In the genomic region with DNA sequence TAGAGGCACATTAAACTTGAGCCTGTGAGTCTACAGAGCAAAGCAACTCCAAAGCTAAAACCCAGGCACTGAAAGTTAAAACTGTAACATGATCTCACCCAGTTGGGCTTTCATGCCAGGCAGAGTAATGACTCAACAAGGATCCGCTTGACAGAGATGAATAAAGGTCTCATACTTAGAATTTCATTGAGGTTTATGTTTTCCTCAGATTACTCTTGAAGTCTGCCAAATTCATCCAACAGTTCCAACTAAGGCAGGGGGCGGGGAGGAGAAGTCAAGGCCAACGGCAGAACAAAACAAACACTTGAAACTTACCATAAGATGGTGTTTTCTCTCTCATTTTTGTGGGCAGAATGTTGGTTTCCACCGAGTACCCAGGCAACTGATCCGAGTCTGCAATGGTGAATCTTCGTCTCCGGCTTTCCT, we compare ENCODE assay signal across 8 cellular contexts. TPM values are rescaled to one million over a fixed set of nuclear protein-coding genes. Genes with fewer than 3 reads are reported as not detected.
DNase-seq lines count a peak whose midpoint lies in the region; ATAC-seq, FAIRE-seq and TF ChIP-seq lines count a peak whose summit lies in the region.

No MANE protein-coding gene starts in this region.

- H3K9ac ChIP-seq in muscle layer of colon (ENCODE audit: low read length): peak overlapping the region; percentile 30

- H3K9me3 ChIP-seq in A549: no peaks in the 10 kb centered on the region
- no peaks in the 10 kb centered on the region for H3K9me3 ChIP-seq in muscle layer of colon (ENCODE audit: low read length)

- CTCF ChIA-PET in A549 (lab: Yijun Ruan, JAX): interaction anchor here (3.1 kb wide), 1 partner anchor 256 kb away, joined by 17 read pairs; no protein-coding TSS in a partner anchor

- no peak for TF ChIP-seq POLR2A in A549 (IDR thresholded peaks at IDR 0.05; ENCODE audit: low read length)

- H3K27me3 ChIP-seq in muscle layer of colon (ENCODE audit: control insufficient read depth in 1 of 2, insufficient read depth in 2 of 2, low read length in 2 of 2): no peaks in the 10 kb centered on the region

- peaks cover 28% of the 10 kb centered on the region for H3K36me3 ChIP-seq in muscle layer of colon (ENCODE audit: insufficient read depth, low read length)

- no peaks in the 10 kb centered on the region for H3K4me1 Mint-ChIP-seq in glutamatergic neuron (ENCODE audit: low read depth, unreplicated experiment)

- TF ChIP-seq RAD21 in A549 (conservative IDR thresholded peaks at IDR 0.05 in 1 of 2, IDR thresholded peaks at IDR 0.05 in 1 of 2): peak in 1 of 2 experiments; percentile 25; a peak in 2 of 5 replicates

- DNase-seq in A549 (ENCODE audit: low read depth in 1 of 2, low spot score in 1 of 2): peak; percentile 60 to 82
- peak; percentile 23 for DNase-seq in NCI-H69 (lab: John Stamatoyannopoulos, UW)
- peak; percentile 86 for DNase-seq in epidermal melanocyte (ENCODE audit: insufficient read length, low spot score)
- DNase-seq in cortex of kidney (lab: John Stamatoyannopoulos, UW): no peak
- no peak for DNase-seq in NCI-H146 treated with DMSO at 0.1 percent for 48 hours (lab: John Stamatoyannopoulos, UW; ENCODE audit: unreplicated experiment)
- DNase-seq in glutamatergic neuron: no peak

- POLR2A ChIA-PET in A549 (lab: Yijun Ruan, JAX): interaction anchor here (0.7 kb wide), 1 partner anchor 17 kb away, joined by 3 read pairs; no protein-coding TSS in a partner anchor

- no peak for TF ChIP-seq CTCF in A549 (IDR thresholded peaks at IDR 0.05)
- no peak for TF ChIP-seq CTCF in glutamatergic neuron (IDR thresholded peaks at IDR 0.05; ENCODE audit: partially characterized antibody, unreplicated experiment)

- WGBS in A549 (ENCODE audit: missing lambda C conversion rate): 3% methylated on average over 7 of the region's 7 CpGs

- peak in 1 of 2 experiments; percentile 54; a peak in 3 of 5 replicates for TF ChIP-seq EP300 in A549 (IDR thresholded peaks at IDR 0.05)

- ATAC-seq in A549 (peak; percentile 82 to 88), GM19463 (IDR thresholded peaks at IDR 0.05; ENCODE audit: unreplicated experiment) (peak; percentile 39)

- H3K4me1 ChIP-seq in A549 (peaks cover 64% of the 10 kb centered on the region), muscle layer of colon (ENCODE audit: insufficient read depth, low read length) (peaks cover 42% of the 10 kb centered on the region)

- H3K4me3 ChIP-seq in A549 (peak overlapping the region; percentile 26; the same call in 2 of the 3 replicates), muscle layer of colon (ENCODE audit: low read depth in 1 of 2, low read length in 2 of 2) (peak overlapping the region in 1 of 2 donors; percentile 13)

- peak overlapping the region; percentile 78 to 94 for H3K27ac ChIP-seq in A549
- peak overlapping the region; percentile 4 for H3K27ac ChIP-seq in muscle layer of colon (ENCODE audit: low read depth, low read length)

- H3K4me3 Mint-ChIP-seq in glutamatergic neuron (ENCODE audit: unreplicated experiment): no peak overlapping the region

- H3K36me3 Mint-ChIP-seq in glutamatergic neuron (ENCODE audit: unreplicated experiment): no peaks in the 10 kb centered on the region

- peak overlapping the region; percentile 87 for H3K4me2 ChIP-seq in A549

- FAIRE-seq in A549 (lab: Jason Lieb, UNC): no peak

- no peak overlapping the region for H3K27ac Mint-ChIP-seq in glutamatergic neuron (ENCODE audit: unreplicated experiment)

- no peaks in the 10 kb centered on the region for H3K27me3 Mint-ChIP-seq in glutamatergic neuron (ENCODE audit: unreplicated experiment)

- H3K9me3 Mint-ChIP-seq in glutamatergic neuron (ENCODE audit: unreplicated experiment): peaks cover 2% of the 10 kb centered on the region

TF ChIP-seq in A549, 52 proteins besides CTCF, POLR2A, EP300 and RAD21 (continues in another document):
- TF ChIP-seq RNF2 (IDR thresholded peaks at IDR 0.05; ENCODE audit: borderline replicate concordance, low read depth): no peak
- TF ChIP-seq ZC3H11A (IDR thresholded peaks at IDR 0.05): no peak
- no peak for TF ChIP-seq KDM5A (IDR thresholded peaks at IDR 0.05)
- no peak for TF ChIP-seq ZNF302 (CRISPR knock-in tag; IDR thresholded peaks at IDR 0.05)
- TF ChIP-seq, protein P1, sequence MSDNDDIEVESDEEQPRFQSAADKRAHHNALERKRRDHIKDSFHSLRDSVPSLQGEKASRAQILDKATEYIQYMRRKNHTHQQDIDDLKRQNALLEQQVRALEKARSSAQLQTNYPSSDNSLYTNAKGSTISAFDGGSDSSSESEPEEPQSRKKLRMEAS (IDR thresholded peaks at IDR 0.05): 0 out of 2 replicates have a peak, but pooled peaks have one; percentile 33
- TF ChIP-seq ELK1 (IDR thresholded peaks at IDR 0.05; ENCODE audit: low read depth, low read length): no peak
- TF ChIP-seq HOXB5 (CRISPR knock-in tag; IDR thresholded peaks at IDR 0.05): peak; percentile 72
- TF ChIP-seq CEBPB (IDR thresholded peaks at IDR 0.05): peak in 1 of 2 experiments; percentile 55; a peak in 1 of 4 replicates
- TF ChIP-seq GATA3 (IDR thresholded peaks at IDR 0.05; ENCODE audit: borderline replicate concordance): peak; percentile 73
- peak; percentile 39 for TF ChIP-seq FOSL2 (IDR thresholded peaks at IDR 0.05)
- TF ChIP-seq FOSL2 (CRISPR knock-in tag; IDR thresholded peaks at IDR 0.05): peak; percentile 81
- TF ChIP-seq JUNB (IDR thresholded peaks at IDR 0.05): peak; percentile 54
- TF ChIP-seq JUN (IDR thresholded peaks at IDR 0.05): peak in 1 of 2 experiments; percentile 65; a peak in 2 of 5 replicates
- no peak for TF ChIP-seq FOXS1 (CRISPR knock-in tag; IDR thresholded peaks at IDR 0.05)
- no peak for TF ChIP-seq ESRRA (IDR thresholded peaks at IDR 0.05; ENCODE audit: borderline replicate concordance, low read length)
- no peak for TF ChIP-seq HOXB13 (CRISPR knock-in tag; IDR thresholded peaks at IDR 0.05; ENCODE audit: low read depth)
- TF ChIP-seq PBX3 (IDR thresholded peaks at IDR 0.05): peak; percentile 60; the same call in 1 of the 2 replicates
- no peak for TF ChIP-seq ZFP36 (IDR thresholded peaks at IDR 0.05; ENCODE audit: borderline replicate concordance, partially characterized antibody)
- no peak for TF ChIP-seq RFX5 (IDR thresholded peaks at IDR 0.05)
- TF ChIP-seq SMC3 (IDR thresholded peaks at IDR 0.05): 0 out of 3 replicates have a peak, but pooled peaks have one; percentile 17
- TF ChIP-seq, protein P2, sequence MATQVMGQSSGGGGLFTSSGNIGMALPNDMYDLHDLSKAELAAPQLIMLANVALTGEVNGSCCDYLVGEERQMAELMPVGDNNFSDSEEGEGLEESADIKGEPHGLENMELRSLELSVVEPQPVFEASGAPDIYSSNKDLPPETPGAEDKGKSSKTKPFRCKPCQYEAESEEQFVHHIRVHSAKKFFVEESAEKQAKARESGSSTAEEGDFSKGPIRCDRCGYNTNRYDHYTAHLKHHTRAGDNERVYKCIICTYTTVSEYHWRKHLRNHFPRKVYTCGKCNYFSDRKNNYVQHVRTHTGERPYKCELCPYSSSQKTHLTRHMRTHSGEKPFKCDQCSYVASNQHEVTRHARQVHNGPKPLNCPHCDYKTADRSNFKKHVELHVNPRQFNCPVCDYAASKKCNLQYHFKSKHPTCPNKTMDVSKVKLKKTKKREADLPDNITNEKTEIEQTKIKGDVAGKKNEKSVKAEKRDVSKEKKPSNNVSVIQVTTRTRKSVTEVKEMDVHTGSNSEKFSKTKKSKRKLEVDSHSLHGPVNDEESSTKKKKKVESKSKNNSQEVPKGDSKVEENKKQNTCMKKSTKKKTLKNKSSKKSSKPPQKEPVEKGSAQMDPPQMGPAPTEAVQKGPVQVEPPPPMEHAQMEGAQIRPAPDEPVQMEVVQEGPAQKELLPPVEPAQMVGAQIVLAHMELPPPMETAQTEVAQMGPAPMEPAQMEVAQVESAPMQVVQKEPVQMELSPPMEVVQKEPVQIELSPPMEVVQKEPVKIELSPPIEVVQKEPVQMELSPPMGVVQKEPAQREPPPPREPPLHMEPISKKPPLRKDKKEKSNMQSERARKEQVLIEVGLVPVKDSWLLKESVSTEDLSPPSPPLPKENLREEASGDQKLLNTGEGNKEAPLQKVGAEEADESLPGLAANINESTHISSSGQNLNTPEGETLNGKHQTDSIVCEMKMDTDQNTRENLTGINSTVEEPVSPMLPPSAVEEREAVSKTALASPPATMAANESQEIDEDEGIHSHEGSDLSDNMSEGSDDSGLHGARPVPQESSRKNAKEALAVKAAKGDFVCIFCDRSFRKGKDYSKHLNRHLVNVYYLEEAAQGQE (IDR thresholded peaks at IDR 0.05): no peak
- TF ChIP-seq MAZ (IDR thresholded peaks at IDR 0.05; ENCODE audit: borderline replicate concordance, low read depth, low read length): no peak

RNA-seq across cellular contexts. Expression of gene IPCEF1, which starts 54.0 kb away (rescaled TPM):
- polyA plus RNA-seq in A549 (2011; rRNA removed): 0.01 TPM in 1 of 2 replicates, not detected in the other
- polyA plus RNA-seq in A549 (2012; cell fraction: cytosol; rRNA removed): not detected in 2 replicates
- 0.01 TPM in 2 replicates for polyA plus RNA-seq in A549 (2012; cell fraction: nucleus; rRNA removed)
- polyA plus RNA-seq in A549 (2017; fragmentation: RNase III; extraction: RNeasy Plus Mini Kit Qiagen cat#74134 plus additional on column Dnase treatment): not detected in 3 replicates
- polyA minus RNA-seq in A549 (2011; rRNA and poly(A)+ RNA removed): not detected in 2 replicates
- total RNA-seq in glutamatergic neuron (ENCODE audit: unreplicated experiment): 0.61 TPM

Comparison
In these comparisons a context has a peak if more than half of its experiments do, and no peak if none do; other contexts are left out.
1. DNase-seq: peak in A549 (2 of 2), NCI-H69 (single experiment) and epidermal melanocyte (single experiment); none in cortex of kidney (single experiment), NCI-H146 treated with DMSO at 0.1 percent for 48 hours (single experiment) and glutamatergic neuron (single experiment).